In genomic region chr1:198520524-198521254, GRCh38 we compare ENCODE assay signal across 10 cellular contexts. TPM values are rescaled to one million over a fixed set of nuclear protein-coding genes. Genes with fewer than 3 reads are reported as not detected.
DNase-seq lines count a peak whose midpoint lies in the region; ATAC-seq and TF ChIP-seq lines count a peak whose summit lies in the region.
"Had no signal": no experiment of that assay in that cellular context is flagged by ENCODE, and none has a peak within 500 bp of the region (broad histone marks: within the 10 kb centered on the region; RNA-seq: fewer than 3 reads in every experiment).

No MANE protein-coding gene starts in this region.

- no peak overlapping the region for H2BK5ac ChIP-seq in IMR-90 (ENCODE audit: low read depth, low read length, poor library complexity, severe bottlenecking)

- H3K27me3 ChIP-seq in GM23338 (ENCODE audit: insufficient read depth) (no peaks in the 10 kb centered on the region), IMR-90 (ENCODE audit: control insufficient read depth, insufficient read depth, low read length) (no peaks in the 10 kb centered on the region), esophagus squamous epithelium (no peaks in the 10 kb centered on the region), hepatocyte (no peaks in the 10 kb centered on the region)

- H4K8ac ChIP-seq in IMR-90 (ENCODE audit: low read depth in 2 of 2, low read length in 2 of 2), result no peak overlapping the region

- in situ Hi-C loops in IMR-90 (cut with MboI; ENCODE audit: low sequenced_read_pairs), result no loop called here

- no peak overlapping the region for H3K9ac ChIP-seq in IMR-90 (ENCODE audit: low read depth, low read length)

- H3K9me3 Mint-ChIP-seq in GM23338, result no peaks in the 10 kb centered on the region
- no peaks in the 10 kb centered on the region for H3K9me3 Mint-ChIP-seq in memory B cell

- H2AK9ac ChIP-seq in IMR-90 (replicated peaks; ENCODE audit: low read depth, low read length, poor library complexity), result no peak overlapping the region

- no peaks in the 10 kb centered on the region for H3K27me3 Mint-ChIP-seq in GM23338 (ENCODE audit: insufficient read depth, low read depth, poor library complexity)
- no peaks in the 10 kb centered on the region for H3K27me3 Mint-ChIP-seq in memory B cell

- no peak overlapping the region for H3K23ac ChIP-seq in IMR-90 (ENCODE audit: low read depth, low read length)

- H2BK15ac ChIP-seq in IMR-90 (ENCODE audit: low read depth, low read length), result no peak overlapping the region

- H3K9me3 ChIP-seq in IMR-90 (ENCODE audit: control insufficient read depth, insufficient read depth, low read length), result no peaks in the 10 kb centered on the region
- H3K9me3 ChIP-seq in esophagus squamous epithelium, result no peaks in the 10 kb centered on the region
- H3K9me3 ChIP-seq in hepatocyte (ENCODE audit: low read depth), result no peaks in the 10 kb centered on the region

- H3K56ac ChIP-seq in IMR-90 (ENCODE audit: extremely low read depth, insufficient read depth, low read length), result no peak overlapping the region

- H4K20me1 ChIP-seq in GM23338 (replicated peaks; ENCODE audit: insufficient read depth), result no peaks in the 10 kb centered on the region
- no peaks in the 10 kb centered on the region for H4K20me1 ChIP-seq in IMR-90 (ENCODE audit: insufficient read depth, low read length)
- no peaks in the 10 kb centered on the region for H4K20me1 ChIP-seq in hepatocyte (ENCODE audit: insufficient read depth, poor library complexity, severe bottlenecking)

- no peak overlapping the region for H2BK120ac ChIP-seq in IMR-90 (ENCODE audit: low read depth, low read length)

- no peaks in the 10 kb centered on the region for H3K36me3 Mint-ChIP-seq in GM23338 (ENCODE audit: low read depth)
- H3K36me3 Mint-ChIP-seq in memory B cell, result no peaks in the 10 kb centered on the region

- no peak for TF ChIP-seq RAD21 in IMR-90 (IDR thresholded peaks at IDR 0.05; ENCODE audit: low read length)

- peak overlapping the region; percentile 30 for H3K4me2 ChIP-seq in GM23338
- no peak overlapping the region for H3K4me2 ChIP-seq in IMR-90 (ENCODE audit: low read depth, low read length)
- H3K4me2 ChIP-seq in hepatocyte, result no peak overlapping the region

- DNase-seq in GM23338 (ENCODE audit: low spot score) (peak; percentile 40), IMR-90 (no peak), memory B cell (ENCODE audit: low spot score in 2 of 2) (no peak), esophagus squamous epithelium (lab: John Stamatoyannopoulos, UW) (no peak), Ammon's horn (ENCODE audit: low spot score) (no peak), hepatocyte (ENCODE audit: low spot score) (no peak)
- no peak for DNase-seq in NK-92 treated with Interleukin-12 subunit alpha and Interleukin-12 subunit beta, amount 100 ng/mL, for 24 hours (lab: John Stamatoyannopoulos, UW)
- DNase-seq: stimulated activated naive CD4-positive, alpha-beta T cell had no signal

- no peak overlapping the region for H4K5ac ChIP-seq in IMR-90 (ENCODE audit: low read depth, low read length)

- TF ChIP-seq CTCF in GM23338 (conservative IDR thresholded peaks at IDR 0.05; ENCODE audit: low read depth in 2 of 2), result no peak
- no peak for TF ChIP-seq CTCF in IMR-90 (conservative IDR thresholded peaks at IDR 0.05; ENCODE audit: low read depth, low read length)
- no peak for TF ChIP-seq CTCF in esophagus squamous epithelium (IDR thresholded peaks at IDR 0.05)
- no peak for TF ChIP-seq CTCF in hepatocyte (IDR thresholded peaks at IDR 0.05; ENCODE audit: poor library complexity)

- no peak overlapping the region for H4K91ac ChIP-seq in IMR-90 (ENCODE audit: insufficient read depth, low read depth, low read length)

- no peaks in the 10 kb centered on the region for H3K79me1 ChIP-seq in IMR-90 (ENCODE audit: low read depth in 1 of 2, low read length in 2 of 2)

- H3K4me3 Mint-ChIP-seq in GM23338, result peak overlapping the region; percentile 5; the same call in 1 of the 3 replicates
- H3K4me3 Mint-ChIP-seq in memory B cell, result peak overlapping the region; percentile 81

- no TSS peak for BruUV-seq in IMR-90 (replicated peaks; lab: Mats Ljungman, UMichigan)

- H3K14ac ChIP-seq in IMR-90 (replicated peaks; ENCODE audit: low read depth, low read length), result no peak overlapping the region

- H2AK5ac ChIP-seq in IMR-90 (ENCODE audit: low read depth, low read length), result no peak overlapping the region

- H2AFZ ChIP-seq in GM23338 (no peak overlapping the region), IMR-90 (replicated peaks; ENCODE audit: low read length, poor library complexity) (no peak overlapping the region), hepatocyte (no peak overlapping the region)

- peak; percentile 97 for ATAC-seq in GM18870 (IDR thresholded peaks at IDR 0.05; ENCODE audit: unreplicated experiment)
- peak; percentile 31; the same call in 2 of the 3 replicates for ATAC-seq in GM23338
- no peak for ATAC-seq in IMR-90 (ENCODE audit: low read depth)
- peak; percentile 81 for ATAC-seq in memory B cell (ENCODE audit: low read depth)
- ATAC-seq: HCT116 had no signal

- H3K27ac ChIP-seq in GM23338 (ENCODE audit: low read depth), result no peak overlapping the region
- H3K27ac ChIP-seq in IMR-90 (ENCODE audit: insufficient read depth, low read length), result no peak overlapping the region
- no peak overlapping the region for H3K27ac ChIP-seq in esophagus squamous epithelium
- no peak overlapping the region for H3K27ac ChIP-seq in hepatocyte

- TF ChIP-seq POLR2A in IMR-90 (IDR thresholded peaks at IDR 0.05; ENCODE audit: low read depth, low read length) (no peak), esophagus squamous epithelium (IDR thresholded peaks at IDR 0.05) (no peak)

- H3K9me2 ChIP-seq in GM23338 (ENCODE audit: insufficient read depth) (no peaks in the 10 kb centered on the region; the same call in 1 of the 2 replicates), hepatocyte (replicated peaks; ENCODE audit: insufficient read depth) (no peaks in the 10 kb centered on the region)

- H3K27ac Mint-ChIP-seq in GM23338 (peak overlapping the region; percentile 56), memory B cell (peak overlapping the region; percentile 87)

- H3K4me1 Mint-ChIP-seq in GM23338 (peaks cover 39% of the 10 kb centered on the region), memory B cell (peaks cover 36% of the 10 kb centered on the region)

- no peaks in the 10 kb centered on the region for H3F3A ChIP-seq in GM23338 (replicated peaks; ENCODE audit: low read depth)

- CTCF ChIA-PET in IMR-90 (lab: Yijun Ruan, JAX), result no interaction called here

- POLR2A ChIA-PET in IMR-90 (lab: Charles Lee; ENCODE audit: unreplicated experiment), result no interaction called here

- intact Hi-C loops in IMR-90 (cut with micrococcal nuclease) (no loop called here), esophagus squamous epithelium (cut with DNase I) (no loop called here)

- H2BK20ac ChIP-seq in IMR-90 (ENCODE audit: low read depth, low read length), result no peak overlapping the region

- WGBS in IMR-90 (ENCODE audit: extremely low coverage in 2 of 2, insufficient read length in 1 of 2), 2 experiments, result no CpG with 5 or more reads among the region's 5 CpGs
- 52 to 60% methylated on average over 5 of the region's 5 CpGs for WGBS in esophagus squamous epithelium, 2 donors
- WGBS in hepatocyte (ENCODE audit: low lambda C conversion rate, missing lambda C conversion rate), result 79% methylated on average over 5 of the region's 5 CpGs

- no peaks in the 10 kb centered on the region for H3K9me1 ChIP-seq in IMR-90 (ENCODE audit: insufficient read depth, low read length)

- H3K4me3 ChIP-seq in GM23338 (no peak overlapping the region; the same call in 1 of the 2 replicates), IMR-90 (ENCODE audit: insufficient read depth, low read depth, low read length) (no peak overlapping the region), esophagus squamous epithelium (no peak overlapping the region), hepatocyte (no peak overlapping the region)

- H3K4ac ChIP-seq in IMR-90 (ENCODE audit: low read depth, low read length), result no peak overlapping the region

- H3K79me2 ChIP-seq in GM23338 (replicated peaks; ENCODE audit: insufficient read depth) (no peaks in the 10 kb centered on the region), hepatocyte (no peaks in the 10 kb centered on the region)

- no peaks in the 10 kb centered on the region for H3K36me3 ChIP-seq in GM23338 (ENCODE audit: insufficient read depth)
- no peaks in the 10 kb centered on the region for H3K36me3 ChIP-seq in IMR-90 (ENCODE audit: control insufficient read depth, insufficient read depth, low read length)
- no peaks in the 10 kb centered on the region for H3K36me3 ChIP-seq in esophagus squamous epithelium
- no peaks in the 10 kb centered on the region for H3K36me3 ChIP-seq in hepatocyte (replicated peaks; ENCODE audit: insufficient read depth, low read depth)

- peak overlapping the region; percentile 35; the same call in 1 of the 2 replicates for H3K18ac ChIP-seq in IMR-90 (ENCODE audit: low read depth, low read length)

- dilution Hi-C loops in IMR-90 (cut with HindIII; ENCODE audit: low sequenced_read_pairs, unreplicated experiment), result no loop called here

- H3K4me1 ChIP-seq in GM23338 (ENCODE audit: insufficient read depth) (peaks cover 23% of the 10 kb centered on the region), IMR-90 (ENCODE audit: control insufficient read depth, insufficient read depth, low read length) (peaks cover 2% of the 10 kb centered on the region; the same call in 1 of the 2 replicates), esophagus squamous epithelium (no peaks in the 10 kb centered on the region), hepatocyte (ENCODE audit: insufficient read depth) (no peaks in the 10 kb centered on the region)

TF ChIP-seq in GM23338, 12 proteins besides CTCF, POLR2A, EP300 and RAD21 (continues in another document):
- TF ChIP-seq ZNF331 (CRISPR knock-in tag; IDR thresholded peaks at IDR 0.05; ENCODE audit: low read depth), result no peak

TF ChIP-seq in IMR-90, 13 proteins besides CTCF, POLR2A, EP300 and RAD21 (continues in another document):
- TF ChIP-seq NFE2L2 (IDR thresholded peaks at IDR 0.05; ENCODE audit: low read depth, low read length), result no peak
- no peak for TF ChIP-seq SMC3 (IDR thresholded peaks at IDR 0.05; ENCODE audit: low read depth, low read length)
- no peak for TF ChIP-seq CHD1 (IDR thresholded peaks at IDR 0.05; ENCODE audit: low read depth, low read length)
- no peak for TF ChIP-seq RFX5 (IDR thresholded peaks at IDR 0.05; ENCODE audit: low read depth, low read length)
- TF ChIP-seq BHLHE40 (IDR thresholded peaks at IDR 0.05; ENCODE audit: low read depth, low read length), result no peak
- no peak for TF ChIP-seq MAZ (IDR thresholded peaks at IDR 0.05; ENCODE audit: borderline replicate concordance, low read depth, low read length)

RNA-seq across cellular contexts. Expression of gene ATP6V1G3, which starts 19.8 kb away (rescaled TPM):
- total RNA-seq in GM23338 (2014; rRNA removed; shearing (Covaris generic)), result not detected in 2 replicates
- polyA plus RNA-seq in GM23338 (2016; fragmentation: Nextera tagmentation; extraction: Ambion mirVana) (not detected in 2 replicates), IMR-90 (2012; rRNA removed) (not detected in 2 replicates), hepatocyte (not detected in 2 replicates)
- total RNA-seq in IMR-90 (2012; rRNA removed) (not detected in 2 replicates), esophagus squamous epithelium (not detected), hepatocyte (not detected in 2 replicates)
- polyA plus RNA-seq in IMR-90 (2012; cell fraction: cytosol; rRNA removed), result not detected in 2 replicates
- polyA plus RNA-seq in IMR-90 (2012; cell fraction: nucleus; rRNA removed; ENCODE audit: low replicate concordance), result not detected in 2 replicates
